In the genomic region with DNA sequence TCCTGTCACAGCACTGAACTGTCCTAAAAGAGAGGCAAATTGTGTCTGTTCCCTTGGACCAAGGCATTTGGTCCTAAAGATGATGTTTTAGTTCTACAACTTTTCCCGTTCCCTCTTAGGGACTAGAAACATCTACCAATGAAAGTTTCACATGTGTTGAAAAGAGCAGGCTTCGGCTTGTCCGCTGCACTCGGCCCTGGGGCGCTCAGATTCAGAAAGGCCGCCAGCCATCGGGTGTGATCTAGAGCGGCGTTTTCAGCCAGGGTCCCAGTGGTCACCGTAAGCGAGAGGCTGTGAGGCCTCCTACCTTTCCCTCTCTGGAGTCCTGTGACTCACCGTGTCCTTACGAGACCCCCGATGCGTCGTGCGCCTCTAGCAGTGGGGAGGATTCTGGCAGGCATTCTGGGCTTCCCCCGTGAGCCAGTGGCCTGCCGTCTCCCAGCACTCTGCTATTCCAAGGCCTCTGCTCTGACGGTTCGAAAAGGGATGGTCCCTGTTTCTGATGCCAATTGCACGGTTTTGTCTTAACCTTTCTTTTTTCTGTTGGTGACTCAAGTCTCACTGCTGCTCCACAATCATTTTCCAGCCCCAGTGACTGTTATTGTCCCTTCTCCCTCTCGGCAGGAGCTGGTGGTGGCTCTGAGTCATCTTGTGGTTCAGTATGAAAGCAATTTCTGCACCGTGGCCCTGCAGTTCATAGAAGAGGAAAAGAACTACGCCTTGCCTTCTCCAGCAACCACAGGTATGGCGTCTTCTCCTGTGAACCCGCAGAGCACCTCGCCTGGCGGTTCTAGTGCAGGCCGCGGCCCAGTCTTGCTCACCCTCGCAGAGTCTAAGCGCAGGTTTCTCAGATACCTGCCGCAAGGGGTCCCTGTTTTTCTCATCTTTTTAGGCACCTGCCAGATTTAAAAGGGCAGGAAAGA, we compare ENCODE assay signal across 8 cellular contexts.
DNase-seq lines count a peak whose midpoint lies in the region; ATAC-seq and TF ChIP-seq lines count a peak whose summit lies in the region.

No MANE protein-coding gene starts in this region.

- H3K4me3 ChIP-seq in psoas muscle (no peak overlapping the region), urinary bladder (ENCODE audit: low read depth, low read length) (no peak overlapping the region)

- intact Hi-C loops in CD4-positive, alpha-beta T cell (cut with DNase I, micrococcal nuclease) = loop anchor here (10.0 kb wide), 2 partner anchors 107 to 227 kb away; no protein-coding TSS in a partner anchor
- intact Hi-C loops in psoas muscle (cut with DNase I) (no loop called here), Calu3 (cut with micrococcal nuclease; ENCODE audit: unreplicated experiment) (no loop called here)

- H3K4me3 Mint-ChIP-seq in CD4-positive, alpha-beta T cell = peak overlapping the region; percentile 75
- no peak overlapping the region for H3K4me3 Mint-ChIP-seq in Calu3 (ENCODE audit: low read depth, unreplicated experiment)

- peak; percentile 77 for ATAC-seq in CD4-positive, alpha-beta T cell (ENCODE audit: poor library complexity)
- peak; percentile 56 for ATAC-seq in esophagus mucosa
- ATAC-seq in psoas muscle = peak in 3 of 4 donors; percentile 44 to 59 (median 48)

- H3K36me3 ChIP-seq in psoas muscle (ENCODE audit: insufficient read depth in 1 of 2, low read depth in 1 of 2) = peaks cover 0 to 51% of the 10 kb centered on the region in 2 donors
- no peaks in the 10 kb centered on the region for H3K36me3 ChIP-seq in urinary bladder (ENCODE audit: insufficient read depth)

- H3K36me3 Mint-ChIP-seq in CD4-positive, alpha-beta T cell (ENCODE audit: low read depth) = peaks cover 61% of the 10 kb centered on the region
- peaks cover 12% of the 10 kb centered on the region for H3K36me3 Mint-ChIP-seq in Calu3 (ENCODE audit: insufficient read depth, unreplicated experiment)

- WGBS in psoas muscle, 3 donors = 65 to 67% (median 67%) methylated on average over 34 of the region's 34 CpGs
- 70% methylated on average over 34 of the region's 34 CpGs for whole genome bisulfite sequencing in urinary bladder

- POLR2A ChIA-PET in CD4-positive, alpha-beta T cell (lab: Charles Lee) = interaction anchor here (0.6 to 1.7 kb wide), 7 partner anchors 14 to 437 kb away, joined by 3 to 6 read pairs (median 4); no protein-coding TSS in a partner anchor

- no peaks in the 10 kb centered on the region for H3K9me3 Mint-ChIP-seq in CD4-positive, alpha-beta T cell
- no peaks in the 10 kb centered on the region for H3K9me3 Mint-ChIP-seq in Calu3 (ENCODE audit: low read depth, unreplicated experiment)

- H3K27ac ChIP-seq in CD4-positive, alpha-beta T cell (ENCODE audit: low read depth, low read length) = peak overlapping the region; percentile 80
- peak overlapping the region; percentile 5 for H3K27ac ChIP-seq in psoas muscle
- H3K27ac ChIP-seq in urinary bladder (ENCODE audit: low read depth) = peak overlapping the region; percentile 84

- H3K27me3 ChIP-seq in CD4-positive, alpha-beta T cell (ENCODE audit: control insufficient read depth, insufficient read depth, low read length) = no peaks in the 10 kb centered on the region
- H3K27me3 ChIP-seq in psoas muscle (ENCODE audit: insufficient read depth in 3 of 3, low read length in 2 of 3) = no peaks in the 10 kb centered on the region

- peaks cover 50% of the 10 kb centered on the region for H3K4me1 Mint-ChIP-seq in CD4-positive, alpha-beta T cell (ENCODE audit: low read depth)
- H3K4me1 Mint-ChIP-seq in Calu3 (ENCODE audit: low read depth, unreplicated experiment) = no peaks in the 10 kb centered on the region

- no peak for TF ChIP-seq CTCF in CD4-positive, alpha-beta T cell (IDR thresholded peaks at IDR 0.05)
- TF ChIP-seq CTCF in psoas muscle (IDR thresholded peaks at IDR 0.05) (no peak), Calu3 (IDR thresholded peaks at IDR 0.05; ENCODE audit: unreplicated experiment) (no peak)

- CTCF ChIA-PET in CD4-positive, alpha-beta T cell (lab: Charles Lee) = interaction anchor here (0.9 to 4.3 kb wide), 7 partner anchors 10 to 316 kb away, joined by 3 to 14 read pairs (median 3); no protein-coding TSS in a partner anchor
- CTCF ChIA-PET in Calu3 (lab: Charles Lee) = no interaction called here

- peak overlapping the region; percentile 93 for H3K27ac Mint-ChIP-seq in CD4-positive, alpha-beta T cell
- no peak overlapping the region for H3K27ac Mint-ChIP-seq in Calu3 (ENCODE audit: unreplicated experiment)

- peak; percentile 58 to 76 (median 70) for DNase-seq in CD4-positive, alpha-beta T cell
- DNase-seq in GOT3 (lab: John Stamatoyannopoulos, UW) = peak; percentile 13
- peak; percentile 18 for DNase-seq in NCI-H460 (ENCODE audit: extremely low read depth, low read depth)
- peak; percentile 44 to 70 for DNase-seq in activated CD8-positive, alpha-beta memory T cell treated with anti-CD3 and anti-CD28 coated beads for 4 hours (ENCODE audit: low read depth in 2 of 2)
- DNase-seq in psoas muscle = peak; percentile 40 to 57
- no peak for DNase-seq in Calu3

- H3K4me1 ChIP-seq in psoas muscle (no peaks in the 10 kb centered on the region), urinary bladder (ENCODE audit: insufficient read depth) (no peaks in the 10 kb centered on the region)

- no peaks in the 10 kb centered on the region for H3K27me3 Mint-ChIP-seq in CD4-positive, alpha-beta T cell
- H3K27me3 Mint-ChIP-seq in Calu3 (ENCODE audit: unreplicated experiment) = no peaks in the 10 kb centered on the region

- BruUV-seq in Calu3 (replicated peaks; lab: Mats Ljungman, UMichigan) = no TSS peak

- H3K9me3 ChIP-seq in CD4-positive, alpha-beta T cell (ENCODE audit: control insufficient read depth, low read length) = no peaks in the 10 kb centered on the region
- H3K9me3 ChIP-seq in psoas muscle = no peaks in the 10 kb centered on the region

Comparison
In these comparisons a context has a peak if more than half of its experiments do, and no peak if none do; other contexts are left out.
1. H3K27ac ChIP-seq: peak in every context shown above with its lines; median percentile 84 in urinary bladder; 80 in CD4-positive, alpha-beta T cell; 5 in psoas muscle.
2. intact Hi-C loops: an anchor here in CD4-positive, alpha-beta T cell (10.0 kb wide); none called in psoas muscle and Calu3.